12 cellular contexts compared by ENCODE assay signal in the genomic region with DNA sequence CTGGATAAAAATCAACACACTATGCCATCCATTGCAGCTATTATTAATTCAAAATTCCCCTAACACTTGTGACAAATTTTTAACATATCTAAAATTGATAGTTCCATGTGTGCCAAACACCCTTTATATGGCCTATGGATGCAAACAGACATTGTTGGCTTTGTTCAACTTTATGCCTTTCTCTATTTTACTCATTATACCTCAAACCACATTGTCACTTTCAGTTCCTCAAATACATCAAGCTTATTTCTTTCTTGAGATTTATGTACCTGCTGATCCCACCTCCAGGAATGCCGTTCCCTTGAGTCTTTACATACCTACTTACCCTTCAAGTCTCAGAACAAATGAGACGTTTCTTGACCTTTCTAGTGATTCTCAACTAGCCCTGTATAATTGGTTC.
DNase-seq lines count a peak whose midpoint lies in the region; ATAC-seq and TF ChIP-seq lines count a peak whose summit lies in the region.
"Had no signal": no experiment of that assay in that cellular context is flagged by ENCODE, and none has a peak within 500 bp of the region (broad histone marks: within the 10 kb centered on the region; RNA-seq: fewer than 3 reads in every experiment).

No MANE protein-coding gene starts in this region.

- BruUV-seq in A673 (replicated peaks; lab: Mats Ljungman, UMichigan), result no TSS peak

- no peaks in the 10 kb centered on the region for H3K79me2 ChIP-seq in hepatocyte

- no peak overlapping the region for H3K4me3 Mint-ChIP-seq in stimulated activated effector memory CD8-positive, alpha-beta T cell treated with anti-CD3 and anti-CD28 coated beads, Interleukin-12 subunit alpha, Interleukin-12 subunit beta, amount 100 ng/mL, for 72 hours

- H3K27ac ChIP-seq in hepatocyte (no peak overlapping the region), A673 (ENCODE audit: low read depth, low read length, poor library complexity, severe bottlenecking) (no peak overlapping the region), Peyer's patch (no peak overlapping the region)
- H3K27ac ChIP-seq: psoas muscle, RWPE1 had no signal

- H3K9me3 Mint-ChIP-seq in stimulated activated effector memory CD8-positive, alpha-beta T cell treated with anti-CD3 and anti-CD28 coated beads, Interleukin-12 subunit alpha, Interleukin-12 subunit beta, amount 100 ng/mL, for 72 hours, result no peaks in the 10 kb centered on the region

- ATAC-seq in GM19023 (IDR thresholded peaks at IDR 0.05; ENCODE audit: unreplicated experiment) (peak; percentile 92), GM21717 (IDR thresholded peaks at IDR 0.05; ENCODE audit: unreplicated experiment) (peak; percentile 97), HG03097 (IDR thresholded peaks at IDR 0.05; ENCODE audit: low FRiP score, unreplicated experiment) (peak; percentile 94)
- peak; percentile 31 for ATAC-seq in stimulated activated effector memory CD8-positive, alpha-beta T cell treated with anti-CD3 and anti-CD28 coated beads, Interleukin-12 subunit alpha, Interleukin-12 subunit beta, amount 100 ng/mL, for 72 hours
- ATAC-seq: psoas muscle had no signal

- intact Hi-C loops in A673 (cut with micrococcal nuclease; ENCODE audit: unreplicated experiment), result no loop called here

- H3K27me3 ChIP-seq in hepatocyte, result no peaks in the 10 kb centered on the region
- peaks cover 11% of the 10 kb centered on the region for H3K27me3 ChIP-seq in A673 (replicated peaks; ENCODE audit: insufficient read depth, low read depth, low read length, poor library complexity)
- no peaks in the 10 kb centered on the region for H3K27me3 ChIP-seq in Peyer's patch

- no peaks in the 10 kb centered on the region for H3K36me3 ChIP-seq in hepatocyte (replicated peaks; ENCODE audit: insufficient read depth, low read depth)
- H3K36me3 ChIP-seq in A673 (ENCODE audit: insufficient read depth, low read length, poor library complexity, severe bottlenecking), result no peaks in the 10 kb centered on the region
- H3K36me3 ChIP-seq in Peyer's patch, result no peaks in the 10 kb centered on the region

- H3K4me1 Mint-ChIP-seq in stimulated activated effector memory CD8-positive, alpha-beta T cell treated with anti-CD3 and anti-CD28 coated beads, Interleukin-12 subunit alpha, Interleukin-12 subunit beta, amount 100 ng/mL, for 72 hours, result no peaks in the 10 kb centered on the region

- POLR2A ChIA-PET in A673 (lab: Charles Lee; ENCODE audit: low non-redundant PET), result no interaction called here

- TF ChIP-seq POLR2A in Peyer's patch (IDR thresholded peaks at IDR 0.05), result no peak

- H3K4me1 ChIP-seq in hepatocyte (ENCODE audit: insufficient read depth) (no peaks in the 10 kb centered on the region), A673 (ENCODE audit: insufficient read depth, low read length, poor library complexity, severe bottlenecking) (no peaks in the 10 kb centered on the region), Peyer's patch (no peaks in the 10 kb centered on the region)

- 86% methylated on average over 2 of the region's 2 CpGs for WGBS in hepatocyte (ENCODE audit: low lambda C conversion rate, missing lambda C conversion rate)

- no peaks in the 10 kb centered on the region for H3K9me3 ChIP-seq in hepatocyte (ENCODE audit: low read depth)
- no peaks in the 10 kb centered on the region for H3K9me3 ChIP-seq in A673 (ENCODE audit: low read depth, low read length, poor library complexity, severe bottlenecking)
- no peaks in the 10 kb centered on the region for H3K9me3 ChIP-seq in Peyer's patch
- H3K9me3 ChIP-seq: psoas muscle had no signal

- no peak overlapping the region for H3K4me2 ChIP-seq in hepatocyte

- peaks cover 6% of the 10 kb centered on the region for H3K36me3 Mint-ChIP-seq in stimulated activated effector memory CD8-positive, alpha-beta T cell treated with anti-CD3 and anti-CD28 coated beads, Interleukin-12 subunit alpha, Interleukin-12 subunit beta, amount 100 ng/mL, for 72 hours

- H3K27ac Mint-ChIP-seq in stimulated activated effector memory CD8-positive, alpha-beta T cell treated with anti-CD3 and anti-CD28 coated beads, Interleukin-12 subunit alpha, Interleukin-12 subunit beta, amount 100 ng/mL, for 72 hours, result no peak overlapping the region

- H4K20me1 ChIP-seq in hepatocyte (ENCODE audit: insufficient read depth, poor library complexity, severe bottlenecking), result no peaks in the 10 kb centered on the region

- CTCF ChIA-PET in A673 (lab: Charles Lee), result no interaction called here

- TF ChIP-seq CTCF in hepatocyte (IDR thresholded peaks at IDR 0.05; ENCODE audit: poor library complexity), result no peak
- TF ChIP-seq CTCF in A673 (conservative IDR thresholded peaks at IDR 0.05; ENCODE audit: low read depth, low read length), result no peak
- no peak for TF ChIP-seq CTCF in Peyer's patch (IDR thresholded peaks at IDR 0.05)

- H3K9me2 ChIP-seq in hepatocyte (replicated peaks; ENCODE audit: insufficient read depth), result no peaks in the 10 kb centered on the region

- no peak overlapping the region for H3K4me3 ChIP-seq in hepatocyte
- no peak overlapping the region for H3K4me3 ChIP-seq in A673 (ENCODE audit: low read depth, low read length, poor library complexity, severe bottlenecking)
- no peak overlapping the region for H3K4me3 ChIP-seq in Peyer's patch
- H3K4me3 ChIP-seq: psoas muscle had no signal

- no peak overlapping the region for H2AFZ ChIP-seq in hepatocyte

- DNase-seq in stimulated activated effector memory CD8-positive, alpha-beta T cell treated with anti-CD3 and anti-CD28 coated beads, Interleukin-12 subunit alpha, Interleukin-12 subunit beta, amount 100 ng/mL, for 72 hours (ENCODE audit: low spot score in 2 of 2), result no peak
- DNase-seq in hepatocyte (ENCODE audit: low spot score), result no peak
- no peak for DNase-seq in A673 (ENCODE audit: low spot score)
- no peak for DNase-seq in Peyer's patch
- DNase-seq: activated T-cell treated with anti-CD3 and anti-CD28 coated beads for 4 hours, IMR-90, NCI-H2081, psoas muscle had no signal

Comparison
In these comparisons a context has a peak if more than half of its experiments do, and no peak if none do; other contexts are left out.
1. ATAC-seq: peak in every context shown above with its lines; median percentile 97 in GM21717; 94 in HG03097; 92 in GM19023; 31 in stimulated activated effector memory CD8-positive, alpha-beta T cell treated with anti-CD3 and anti-CD28 coated beads, Interleukin-12 subunit alpha, Interleukin-12 subunit beta, amount 100 ng/mL, for 72 hours.